ENCODE assay signal across 9 cellular contexts in genomic region chr6:7721654-7722053, GRCh38. TPM values are rescaled to one million over a fixed set of nuclear protein-coding genes. Genes with fewer than 3 reads are reported as not detected.
DNase-seq lines count a peak whose midpoint lies in the region; ATAC-seq and TF ChIP-seq lines count a peak whose summit lies in the region.
"Had no signal": no experiment of that assay in that cellular context is flagged by ENCODE, and none has a peak within 500 bp of the region (broad histone marks: within the 10 kb centered on the region; RNA-seq: fewer than 3 reads in every experiment).

No MANE protein-coding gene starts in this region.

- H3K27me3 ChIP-seq in BJ (ENCODE audit: control insufficient read depth, insufficient read depth, low read length) = peaks cover 5% of the 10 kb centered on the region; the same call in 1 of the 2 replicates

- no peaks in the 10 kb centered on the region for H3K36me3 ChIP-seq in BJ (ENCODE audit: control insufficient read depth, insufficient read depth, low read length)

- DNase-seq in BJ (ENCODE audit: low read depth) (no peak), HT-29 (ENCODE audit: low spot score) (peak; percentile 49), RWPE1 (ENCODE audit: low spot score) (no peak), inferior parietal cortex (ENCODE audit: extremely low spot score) (peak; percentile 39)
- DNase-seq in stimulated activated CD4-positive, alpha-beta T cell treated with anti-CD3 and anti-CD28 coated beads, Interleukin-4, amount 100 ng/mL, for 24 hours = no peak
- DNase-seq in stimulated activated CD4-positive, alpha-beta T cell treated with anti-CD3 and anti-CD28 coated beads, Interleukin-12 subunit alpha, Interleukin-12 subunit beta, amount 100 ng/mL, for 4 hours = no peak

- H3K4me3 ChIP-seq in BJ (ENCODE audit: low read depth, low read length) = no peak overlapping the region
- H3K4me3 ChIP-seq: SK-N-MC had no signal

- POLR2A ChIA-PET in BJ (lab: Charles Lee) (interaction anchor here (0.7 kb wide), 1 partner anchor 338 kb away, joined by 14 read pairs; no protein-coding TSS in a partner anchor), RWPE1 (lab: Yijun Ruan, JAX; ENCODE audit: low non-redundant PET) (interaction anchor here (0.7 kb wide), 1 partner anchor 336 kb away, joined by 9 read pairs; no protein-coding TSS in a partner anchor)

- no peak for ATAC-seq in GM19035 (IDR thresholded peaks at IDR 0.05; ENCODE audit: unreplicated experiment)
- no peak for ATAC-seq in GM18867 (IDR thresholded peaks at IDR 0.05; ENCODE audit: unreplicated experiment)

- no peak overlapping the region for H3K27ac ChIP-seq in RWPE1
- H3K27ac ChIP-seq: SK-N-MC had no signal

- CTCF ChIA-PET in BJ (lab: Yijun Ruan, JAX) = interaction anchor here (0.6 to 5.4 kb wide), 17 partner anchors 9 to 366 kb away, joined by 3 to 40 read pairs (median 6); no protein-coding TSS in a partner anchor
- CTCF ChIA-PET in RWPE1 (lab: Yijun Ruan, JAX) = interaction anchor here (0.9 to 1.0 kb wide), 3 partner anchors 11 to 363 kb away, joined by 3 to 5 read pairs (median 4); no protein-coding TSS in a partner anchor

- TF ChIP-seq CTCF in BJ (IDR thresholded peaks at IDR 0.05; ENCODE audit: insufficient read depth, low read depth, low read length) (peak; percentile 36), RWPE1 (conservative IDR thresholded peaks at IDR 0.05; ENCODE audit: low read depth) (peak; percentile 44)

RNA-seq across cellular contexts. Expression of gene BMP6, which starts 4.2 kb away (rescaled TPM):
- polyA plus RNA-seq in BJ (2011; rRNA removed) = 0.06 and 0.10 TPM in 2 replicates
- polyA minus RNA-seq in BJ (2011; rRNA and poly(A)+ RNA removed) = 0.10 and 0.14 TPM in 2 replicates
- total RNA-seq in HT-29 (2014; rRNA removed; shearing (Covaris generic)) = not detected in 2 replicates

Comparison
In these comparisons a context has a peak if more than half of its experiments do, and no peak if none do; other contexts are left out.
1. DNase-seq: peak in HT-29 (single experiment) and inferior parietal cortex (single experiment); none in BJ (single experiment), RWPE1 (single experiment), stimulated activated CD4-positive, alpha-beta T cell treated with anti-CD3 and anti-CD28 coated beads, Interleukin-4, amount 100 ng/mL, for 24 hours (single experiment) and stimulated activated CD4-positive, alpha-beta T cell treated with anti-CD3 and anti-CD28 coated beads, Interleukin-12 subunit alpha, Interleukin-12 subunit beta, amount 100 ng/mL, for 4 hours (single experiment).